8 cellular contexts compared by ENCODE assay signal in the genomic region with DNA sequence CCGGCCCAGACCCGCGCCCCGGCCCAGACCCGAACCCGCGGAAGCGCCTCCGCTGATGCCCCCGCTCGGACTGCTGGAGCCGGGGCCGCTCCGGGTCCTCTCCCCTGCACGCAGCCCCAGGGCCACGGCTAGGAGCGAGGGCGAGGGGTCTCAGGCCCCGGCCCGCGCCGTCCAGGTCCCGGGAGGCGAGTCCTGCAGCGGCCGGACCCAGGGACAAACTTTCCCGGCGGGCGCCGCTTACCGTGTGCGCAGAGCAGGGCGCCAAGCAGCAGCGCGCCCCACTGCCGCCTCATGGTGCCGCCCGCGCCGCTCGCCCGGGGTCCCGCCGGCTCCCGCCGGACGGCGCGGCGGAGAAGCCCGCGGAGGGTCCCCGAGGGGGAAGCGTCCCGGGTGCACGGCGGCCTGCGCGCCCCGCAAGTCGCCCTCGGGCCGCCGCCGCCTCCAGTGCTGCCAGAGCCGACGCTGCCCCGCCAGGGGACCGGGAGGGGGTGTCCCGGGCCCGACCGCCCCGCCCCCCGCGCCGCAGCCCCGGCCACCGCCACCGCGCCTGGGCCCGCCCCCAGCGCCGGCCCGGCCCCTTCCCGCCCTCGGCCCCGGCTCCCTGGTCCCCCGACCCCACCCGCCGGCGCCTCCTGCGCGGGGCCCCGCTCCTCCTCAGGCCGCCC. TPM values are rescaled to one million over a fixed set of nuclear protein-coding genes. Genes with fewer than 3 reads are reported as not detected.
DNase-seq lines count a peak whose midpoint lies in the region; ATAC-seq and TF ChIP-seq lines count a peak whose summit lies in the region.

A gene with protein sequence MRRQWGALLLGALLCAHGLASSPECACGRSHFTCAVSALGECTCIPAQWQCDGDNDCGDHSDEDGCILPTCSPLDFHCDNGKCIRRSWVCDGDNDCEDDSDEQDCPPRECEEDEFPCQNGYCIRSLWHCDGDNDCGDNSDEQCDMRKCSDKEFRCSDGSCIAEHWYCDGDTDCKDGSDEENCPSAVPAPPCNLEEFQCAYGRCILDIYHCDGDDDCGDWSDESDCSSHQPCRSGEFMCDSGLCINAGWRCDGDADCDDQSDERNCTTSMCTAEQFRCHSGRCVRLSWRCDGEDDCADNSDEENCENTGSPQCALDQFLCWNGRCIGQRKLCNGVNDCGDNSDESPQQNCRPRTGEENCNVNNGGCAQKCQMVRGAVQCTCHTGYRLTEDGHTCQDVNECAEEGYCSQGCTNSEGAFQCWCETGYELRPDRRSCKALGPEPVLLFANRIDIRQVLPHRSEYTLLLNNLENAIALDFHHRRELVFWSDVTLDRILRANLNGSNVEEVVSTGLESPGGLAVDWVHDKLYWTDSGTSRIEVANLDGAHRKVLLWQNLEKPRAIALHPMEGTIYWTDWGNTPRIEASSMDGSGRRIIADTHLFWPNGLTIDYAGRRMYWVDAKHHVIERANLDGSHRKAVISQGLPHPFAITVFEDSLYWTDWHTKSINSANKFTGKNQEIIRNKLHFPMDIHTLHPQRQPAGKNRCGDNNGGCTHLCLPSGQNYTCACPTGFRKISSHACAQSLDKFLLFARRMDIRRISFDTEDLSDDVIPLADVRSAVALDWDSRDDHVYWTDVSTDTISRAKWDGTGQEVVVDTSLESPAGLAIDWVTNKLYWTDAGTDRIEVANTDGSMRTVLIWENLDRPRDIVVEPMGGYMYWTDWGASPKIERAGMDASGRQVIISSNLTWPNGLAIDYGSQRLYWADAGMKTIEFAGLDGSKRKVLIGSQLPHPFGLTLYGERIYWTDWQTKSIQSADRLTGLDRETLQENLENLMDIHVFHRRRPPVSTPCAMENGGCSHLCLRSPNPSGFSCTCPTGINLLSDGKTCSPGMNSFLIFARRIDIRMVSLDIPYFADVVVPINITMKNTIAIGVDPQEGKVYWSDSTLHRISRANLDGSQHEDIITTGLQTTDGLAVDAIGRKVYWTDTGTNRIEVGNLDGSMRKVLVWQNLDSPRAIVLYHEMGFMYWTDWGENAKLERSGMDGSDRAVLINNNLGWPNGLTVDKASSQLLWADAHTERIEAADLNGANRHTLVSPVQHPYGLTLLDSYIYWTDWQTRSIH (N-terminal part only) (minus strand): TSS at position 464 of the 665 bp plus-strand sequence. CDS start 171 bp downstream, at position 293.

- 1% methylated on average over 20 to 95 of the region's 95 CpGs for WGBS in lung, 2 donors

- peak; percentile 66 for DNase-seq in Daoy (ENCODE audit: low read depth)
- DNase-seq in activated CD4-positive, CD25-positive, alpha-beta regulatory T cell treated with anti-CD3 and anti-CD28 coated beads, Interleukin-2, amount 50 U/mL, for 72 hours: peak; percentile 42
- DNase-seq in ecto neural progenitor cell (ENCODE audit: low spot score): peak; percentile 82
- DNase-seq in lung (ENCODE audit: low spot score): no peak
- DNase-seq in NCI-H187 (lab: John Stamatoyannopoulos, UW): no peak
- no peak for DNase-seq in DMS153 treated with DMSO at 0.1 percent for 48 hours (lab: John Stamatoyannopoulos, UW; ENCODE audit: unreplicated experiment)

- ATAC-seq in HG03108 (IDR thresholded peaks at IDR 0.05; ENCODE audit: unreplicated experiment): peak; percentile 49
- no peak for ATAC-seq in lung (ENCODE audit: insufficient read depth, low FRiP score)

- no peak for TF ChIP-seq CTCF in lung (IDR thresholded peaks at IDR 0.05; ENCODE audit: control extremely low read depth, extremely low read depth)

- H3K9ac ChIP-seq in stomach smooth muscle (ENCODE audit: low read length in 2 of 2): peak within 1 kb of the TSS; percentile 74 to 80

- no peaks in the 10 kb centered on the region for H3K27me3 ChIP-seq in lung (ENCODE audit: control insufficient read depth, insufficient read depth)
- no peaks in the 10 kb centered on the region for H3K27me3 ChIP-seq in stomach smooth muscle (ENCODE audit: control insufficient read depth in 1 of 2, insufficient read depth in 2 of 2, low read length in 2 of 2)

- peak within 1 kb of the TSS; percentile 39 for H3K4me3 ChIP-seq in lung
- peak within 1 kb of the TSS; percentile 80 to 83 for H3K4me3 ChIP-seq in stomach smooth muscle (ENCODE audit: low read length in 2 of 2)

- H3K36me3 ChIP-seq in lung (ENCODE audit: control insufficient read depth in 2 of 2, insufficient read depth in 2 of 2, low read length in 2 of 2) (no peaks in the 10 kb centered on the region), stomach smooth muscle (ENCODE audit: control insufficient read depth in 2 of 2, insufficient read depth in 2 of 2, low read length in 2 of 2) (no peaks in the 10 kb centered on the region)

- H3K4me1 ChIP-seq in lung (ENCODE audit: control insufficient read depth in 2 of 2, insufficient read depth in 2 of 2, low read length in 2 of 2) (peaks cover 3 to 4% of the 10 kb centered on the region in 2 donors), stomach smooth muscle (ENCODE audit: control insufficient read depth, insufficient read depth, low read length) (peaks cover 57% of the 10 kb centered on the region)

- H3K27ac ChIP-seq in lung (ENCODE audit: low read depth in 1 of 2, low read length in 1 of 2): peak within 1 kb of the TSS; percentile 58 to 66
- H3K27ac ChIP-seq in stomach smooth muscle (ENCODE audit: low read length): peak within 1 kb of the TSS; percentile 75

- H3K9me3 ChIP-seq in lung (ENCODE audit: control insufficient read depth in 2 of 2, insufficient read depth in 1 of 2, low read length in 1 of 2) (no peaks in the 10 kb centered on the region), stomach smooth muscle (ENCODE audit: control insufficient read depth in 2 of 2, low read length in 2 of 2) (no peaks in the 10 kb centered on the region)

RNA-seq across cellular contexts. Expression of the gene that starts here (rescaled TPM):
- 1.1 and 1.7 TPM in 2 replicates for total RNA-seq in Daoy (2014; rRNA removed; shearing (Covaris generic))
- 10 to 100 TPM in 1 of 2 donors, 1 to 10 TPM in 1; 3.3 to 30.8 TPM for total RNA-seq in lung
- polyA plus RNA-seq in lung: 1 to 10 TPM; 1.0 to 2.5 TPM

Comparison
In these comparisons a context has a peak if more than half of its experiments do, and no peak if none do; other contexts are left out.
1. DNase-seq: peak in Daoy (single experiment), activated CD4-positive, CD25-positive, alpha-beta regulatory T cell treated with anti-CD3 and anti-CD28 coated beads, Interleukin-2, amount 50 U/mL, for 72 hours (single experiment) and ecto neural progenitor cell (single experiment); none in lung (single experiment), NCI-H187 (0 of 2) and DMS153 treated with DMSO at 0.1 percent for 48 hours (single experiment).